10 cellular contexts compared by ENCODE assay signal in the genomic region with DNA sequence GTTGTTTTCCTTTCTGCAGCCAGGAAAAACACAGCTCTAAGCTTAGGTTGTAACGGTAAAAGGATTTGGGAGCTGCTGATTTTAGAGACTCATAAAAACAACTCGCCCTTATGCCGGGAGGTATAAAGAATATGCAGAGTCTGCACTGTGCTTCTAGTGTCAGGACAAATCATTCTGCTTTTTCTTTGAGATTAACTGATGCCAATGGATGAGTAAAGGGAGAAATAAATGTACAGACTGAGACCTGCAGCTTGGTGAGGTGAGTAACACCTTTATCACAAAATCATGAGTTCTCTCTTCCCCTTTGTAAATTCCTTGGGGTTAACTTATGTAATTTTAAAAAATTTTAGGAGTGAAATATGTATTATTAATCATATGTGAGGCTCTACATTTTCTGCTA. TPM values are rescaled to one million over a fixed set of nuclear protein-coding genes. Genes with fewer than 3 reads are reported as not detected.
A peak's percentile ranks its signal among the peaks of the same experiment; 100 is the strongest.
DNase-seq lines count a peak whose midpoint lies in the region; ATAC-seq and TF ChIP-seq lines count a peak whose summit lies in the region.
"Had no signal": no experiment of that assay in that cellular context is flagged by ENCODE, and none has a peak within 500 bp of the region (broad histone marks: within the 10 kb centered on the region; RNA-seq: fewer than 3 reads in every experiment).

No MANE protein-coding gene starts in this region.

- H3K4me1 Mint-ChIP-seq in memory B cell: peaks cover 5% of the 10 kb centered on the region

- peak in 1 of 2 donors; percentile 16 for DNase-seq in cardiac muscle cell (ENCODE audit: low read depth in 1 of 2, low spot score in 1 of 2)
- DNase-seq in cardiac septum (ENCODE audit: low spot score): no peak
- DNase-seq in brain microvascular endothelial cell: no peak
- DNase-seq in memory B cell (ENCODE audit: low spot score in 2 of 2): no peak
- no peak for DNase-seq in upper lobe of right lung
- no peak for DNase-seq in RKO (ENCODE audit: low spot score)
- no peak for DNase-seq in NCI-H2196 (lab: John Stamatoyannopoulos, UW; ENCODE audit: unreplicated experiment)
- DNase-seq in KG1 (lab: John Stamatoyannopoulos, UW): no peak
- DNase-seq: NCI-H1930 had no signal

- intact Hi-C loops in cardiac septum (cut with DNase I): loop anchor here (2.0 to 10.0 kb wide), 5 partner anchors 88 to 235 kb away; a partner anchor contains a TSS
- intact Hi-C loops in upper lobe of right lung (cut with DNase I): no loop called here

- H3K4me1 ChIP-seq in cardiac muscle cell (ENCODE audit: low read depth) (peaks cover 8% of the 10 kb centered on the region), upper lobe of right lung (peaks cover 6% of the 10 kb centered on the region)

- no peaks in the 10 kb centered on the region for H3K36me3 ChIP-seq in cardiac muscle cell
- H3K36me3 ChIP-seq in brain microvascular endothelial cell (replicated peaks): no peaks in the 10 kb centered on the region
- H3K36me3 ChIP-seq in upper lobe of right lung: no peaks in the 10 kb centered on the region

- in situ Hi-C loops in brain microvascular endothelial cell (cut with HindIII; ENCODE audit: low pct_ligation_motif_present, low sequenced_read_pairs): no loop called here

- H3K27me3 Mint-ChIP-seq in memory B cell: no peaks in the 10 kb centered on the region

- H3K27me3 ChIP-seq in cardiac muscle cell: no peaks in the 10 kb centered on the region
- H3K27me3 ChIP-seq in brain microvascular endothelial cell (replicated peaks): no peaks in the 10 kb centered on the region
- H3K27me3 ChIP-seq in upper lobe of right lung: no peaks in the 10 kb centered on the region

- H3K4me3 ChIP-seq in cardiac muscle cell: no peak overlapping the region
- no peak overlapping the region for H3K4me3 ChIP-seq in brain microvascular endothelial cell (ENCODE audit: low read depth, low read length)
- H3K4me3 ChIP-seq in upper lobe of right lung: no peak overlapping the region

- TF ChIP-seq CTCF in cardiac muscle cell (IDR thresholded peaks at IDR 0.05; ENCODE audit: low read depth, low read length) (no peak), brain microvascular endothelial cell (IDR thresholded peaks at IDR 0.05; ENCODE audit: low read depth, low read length, missing control alignments) (no peak), upper lobe of right lung (IDR thresholded peaks at IDR 0.05) (no peak)

- ATAC-seq in memory B cell (ENCODE audit: low read depth) (no peak), upper lobe of right lung (no peak)

- H3K27ac ChIP-seq in cardiac muscle cell (peak overlapping the region; percentile 97), brain microvascular endothelial cell (peak overlapping the region; percentile 98), upper lobe of right lung (peak overlapping the region; percentile 100)

- H3K9me3 ChIP-seq in cardiac muscle cell (ENCODE audit: low read depth) (no peaks in the 10 kb centered on the region), upper lobe of right lung (no peaks in the 10 kb centered on the region)

- H3K4me3 Mint-ChIP-seq in memory B cell: no peak overlapping the region

- peak overlapping the region; percentile 100 for H3K27ac Mint-ChIP-seq in memory B cell

- H3K9me3 Mint-ChIP-seq in memory B cell: no peaks in the 10 kb centered on the region

- no peaks in the 10 kb centered on the region for H3K36me3 Mint-ChIP-seq in memory B cell

RNA-seq across cellular contexts. Expression of a gene that starts 1.9 kb away (rescaled TPM):
- total RNA-seq in cardiac muscle cell (5.5 and 8.7 TPM in 2 replicates), cardiac septum (7.2 TPM), upper lobe of right lung (5.5 TPM)
- 10.0 and 10.7 TPM in 2 replicates for polyA plus RNA-seq in cardiac muscle cell

RNA-seq across cellular contexts. Expression of a gene that starts 34.4 kb away (rescaled TPM):
- total RNA-seq in cardiac muscle cell (not detected in 2 replicates), cardiac septum (0.22 TPM), upper lobe of right lung (1.5 TPM)
- 0.18 TPM in 1 of 2 replicates, not detected in the other for polyA plus RNA-seq in cardiac muscle cell
- total RNA-seq: activated CD8-positive, alpha-beta memory T cell treated with anti-CD3 and anti-CD28 coated beads for 36 hours had no signal
